Comparison of ENCODE assay signal across 1 cellular context in the genomic region with DNA sequence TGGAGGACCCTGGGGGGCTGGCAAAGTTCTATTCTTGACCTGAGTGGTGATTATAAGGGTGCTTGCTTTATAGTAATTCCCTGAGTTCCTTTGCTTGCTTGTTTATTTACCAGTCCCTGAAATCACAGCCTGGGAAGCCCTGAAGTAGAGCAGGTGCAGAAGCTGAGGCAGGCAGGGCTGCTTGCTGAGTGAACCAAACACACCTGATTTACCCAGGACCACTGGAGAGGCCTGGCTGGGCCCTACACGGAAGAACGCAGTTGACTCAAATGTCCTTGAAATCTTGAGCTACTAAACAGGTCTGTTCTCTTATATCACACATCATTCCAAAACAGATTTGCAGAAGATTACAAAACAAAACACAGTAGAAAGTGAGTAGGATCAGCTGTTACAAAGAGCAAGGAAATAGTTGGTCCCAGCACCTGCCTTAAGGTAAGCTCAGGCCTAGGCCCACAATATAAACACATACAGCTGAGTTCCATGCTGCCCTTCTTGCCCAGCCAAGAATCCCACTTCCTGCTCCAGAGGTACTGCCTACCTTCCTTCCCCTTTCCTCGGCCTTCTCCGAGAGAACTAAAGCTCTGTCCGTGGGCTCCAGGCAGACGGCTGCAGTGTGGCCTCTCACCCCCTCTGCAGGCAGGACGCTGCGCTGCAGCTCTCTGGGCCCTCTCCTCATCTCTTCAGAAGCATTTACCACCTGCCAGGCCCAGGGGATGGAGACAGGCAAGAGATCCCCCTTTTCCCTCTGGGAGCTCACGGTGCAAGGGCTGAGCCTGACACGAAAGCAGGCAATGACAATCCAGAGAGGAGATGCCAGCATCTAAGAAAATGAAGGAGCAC.
TF ChIP-seq lines count a peak whose summit lies in the region.

No MANE protein-coding gene starts in this region.

TF ChIP-seq in HepG2, 621 proteins besides CTCF, POLR2A, EP300 and RAD21 (continued from another document):
- TF ChIP-seq ZNF530 (CRISPR knock-in tag; IDR thresholded peaks at IDR 0.05; ENCODE audit: low read depth) (no peak), ZNF572 (CRISPR knock-in tag; IDR thresholded peaks at IDR 0.05) (peak; percentile 73; the same call in 1 of the 2 replicates), CCDC6 (CRISPR knock-in tag; IDR thresholded peaks at IDR 0.05) (no peak), ZSCAN25 (CRISPR knock-in tag; IDR thresholded peaks at IDR 0.05) (no peak), GRHL1 (CRISPR knock-in tag; conservative IDR thresholded peaks at IDR 0.05) (no peak), ZNF549 (CRISPR knock-in tag; IDR thresholded peaks at IDR 0.05) (no peak), ZNF841 (CRISPR knock-in tag; IDR thresholded peaks at IDR 0.05; ENCODE audit: borderline replicate concordance) (no peak), KDM2A (CRISPR knock-in tag; IDR thresholded peaks at IDR 0.05; ENCODE audit: borderline replicate concordance, low read depth) (peak; percentile 25; the same call in 1 of the 2 replicates), HOXA7 (CRISPR knock-in tag; IDR thresholded peaks at IDR 0.05) (no peak), SYNCRIP (IDR thresholded peaks at IDR 0.05; ENCODE audit: insufficient read depth, low read depth, low read length) (no peak), E2F1 (CRISPR knock-in tag; IDR thresholded peaks at IDR 0.05) (no peak), ETV6 (CRISPR knock-in tag; conservative IDR thresholded peaks at IDR 0.05) (no peak), SMARCC2 (IDR thresholded peaks at IDR 0.05) (no peak), ZNF7 (CRISPR knock-in tag; IDR thresholded peaks at IDR 0.05) (no peak), RCOR2 (CRISPR knock-in tag; IDR thresholded peaks at IDR 0.05) (no peak), SALL1 (CRISPR knock-in tag; IDR thresholded peaks at IDR 0.05) (0 out of 2 replicates have a peak, but pooled peaks have one; percentile 34), BCL3 (CRISPR knock-in tag; IDR thresholded peaks at IDR 0.05) (peak; percentile 37; the same call in 1 of the 2 replicates), ZNF296 (CRISPR knock-in tag; conservative IDR thresholded peaks at IDR 0.05) (no peak), HMGA1 (CRISPR knock-in tag; conservative IDR thresholded peaks at IDR 0.05) (no peak), ZNF354B (CRISPR knock-in tag; IDR thresholded peaks at IDR 0.05) (no peak), JUNB (CRISPR knock-in tag; IDR thresholded peaks at IDR 0.05; ENCODE audit: borderline replicate concordance) (no peak), ZNF609 (CRISPR knock-in tag; IDR thresholded peaks at IDR 0.05; ENCODE audit: borderline replicate concordance) (no peak), ZNF343 (CRISPR knock-in tag; IDR thresholded peaks at IDR 0.05) (no peak), REPIN1 (CRISPR knock-in tag; IDR thresholded peaks at IDR 0.05; ENCODE audit: borderline replicate concordance, low read depth) (0 out of 2 replicates have a peak, but pooled peaks have one; percentile 32), MYC (CRISPR knock-in tag; IDR thresholded peaks at IDR 0.05; ENCODE audit: borderline replicate concordance) (no peak), STAG1 (CRISPR knock-in tag; IDR thresholded peaks at IDR 0.05) (peak; percentile 86)
- TF ChIP-seq, protein P1, sequence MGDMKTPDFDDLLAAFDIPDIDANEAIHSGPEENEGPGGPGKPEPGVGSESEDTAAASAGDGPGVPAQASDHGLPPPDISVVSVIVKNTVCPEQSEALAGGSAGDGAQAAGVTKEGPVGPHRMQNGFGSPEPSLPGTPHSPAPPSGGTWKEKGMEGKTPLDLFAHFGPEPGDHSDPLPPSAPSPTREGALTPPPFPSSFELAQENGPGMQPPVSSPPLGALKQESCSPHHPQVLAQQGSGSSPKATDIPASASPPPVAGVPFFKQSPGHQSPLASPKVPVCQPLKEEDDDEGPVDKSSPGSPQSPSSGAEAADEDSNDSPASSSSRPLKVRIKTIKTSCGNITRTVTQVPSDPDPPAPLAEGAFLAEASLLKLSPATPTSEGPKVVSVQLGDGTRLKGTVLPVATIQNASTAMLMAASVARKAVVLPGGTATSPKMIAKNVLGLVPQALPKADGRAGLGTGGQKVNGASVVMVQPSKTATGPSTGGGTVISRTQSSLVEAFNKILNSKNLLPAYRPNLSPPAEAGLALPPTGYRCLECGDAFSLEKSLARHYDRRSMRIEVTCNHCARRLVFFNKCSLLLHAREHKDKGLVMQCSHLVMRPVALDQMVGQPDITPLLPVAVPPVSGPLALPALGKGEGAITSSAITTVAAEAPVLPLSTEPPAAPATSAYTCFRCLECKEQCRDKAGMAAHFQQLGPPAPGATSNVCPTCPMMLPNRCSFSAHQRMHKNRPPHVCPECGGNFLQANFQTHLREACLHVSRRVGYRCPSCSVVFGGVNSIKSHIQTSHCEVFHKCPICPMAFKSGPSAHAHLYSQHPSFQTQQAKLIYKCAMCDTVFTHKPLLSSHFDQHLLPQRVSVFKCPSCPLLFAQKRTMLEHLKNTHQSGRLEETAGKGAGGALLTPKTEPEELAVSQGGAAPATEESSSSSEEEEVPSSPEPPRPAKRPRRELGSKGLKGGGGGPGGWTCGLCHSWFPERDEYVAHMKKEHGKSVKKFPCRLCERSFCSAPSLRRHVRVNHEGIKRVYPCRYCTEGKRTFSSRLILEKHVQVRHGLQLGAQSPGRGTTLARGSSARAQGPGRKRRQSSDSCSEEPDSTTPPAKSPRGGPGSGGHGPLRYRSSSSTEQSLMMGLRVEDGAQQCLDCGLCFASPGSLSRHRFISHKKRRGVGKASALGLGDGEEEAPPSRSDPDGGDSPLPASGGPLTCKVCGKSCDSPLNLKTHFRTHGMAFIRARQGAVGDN (CRISPR knock-in tag; IDR thresholded peaks at IDR 0.05): peak; percentile 54
